In genomic region chr21:46604975-46605758, GRCh38 we compare ENCODE assay signal across 1 cellular context.
TF ChIP-seq lines count a peak whose summit lies in the region.

S100B (minus strand) TSS chr21:46605082; CDS start chr21:46602415, 2,667 bp downstream.

TF ChIP-seq in H1, 55 proteins besides CTCF, POLR2A, EP300 and RAD21 (continued from another document):
- TF ChIP-seq SIN3A (conservative IDR thresholded peaks at IDR 0.05 in 1 of 2, IDR thresholded peaks at IDR 0.05 in 1 of 2; ENCODE audit: low read depth in 1 of 2, low read length in 2 of 2) (no peak), FOSL1 (IDR thresholded peaks at IDR 0.05; ENCODE audit: insufficient read depth, low read depth, low read length) (no peak)
